In genomic region chr13:113653264-113654174, GRCh38 we compare ENCODE assay signal across 13 cellular contexts. TPM values are rescaled to one million over a fixed set of nuclear protein-coding genes. Genes with fewer than 3 reads are reported as not detected.
A peak's percentile ranks its signal among the peaks of the same experiment; 100 is the strongest.
DNase-seq lines count a peak whose midpoint lies in the region; ATAC-seq and TF ChIP-seq lines count a peak whose summit lies in the region.
"Had no signal": no experiment of that assay in that cellular context is flagged by ENCODE, and none has a peak within 500 bp of the region (broad histone marks: within the 10 kb centered on the region; RNA-seq: fewer than 3 reads in every experiment).

No MANE protein-coding gene starts in this region.

- H3K27me3 ChIP-seq in smooth muscle cell (ENCODE audit: low read depth), result no peaks in the 10 kb centered on the region

- H3K27ac ChIP-seq in smooth muscle cell (ENCODE audit: low read depth), result no peak overlapping the region

- WGBS in smooth muscle cell (ENCODE audit: low lambda C conversion rate), result 89% methylated on average over 24 of the region's 24 CpGs

- no peaks in the 10 kb centered on the region for H3K36me3 Mint-ChIP-seq in activated naive CD8-positive, alpha-beta T cell treated with anti-CD3 and anti-CD28 coated beads, Interleukin-2, amount 10 ng/mL, durations not matched to agents 7 days and 5 days
- H3K36me3 Mint-ChIP-seq in activated naive CD8-positive, alpha-beta T cell treated with anti-CD3 and anti-CD28 coated beads, Interleukin-2, amount 50 U/mL, for 24 hours (ENCODE audit: low read depth), result no peaks in the 10 kb centered on the region
- no peaks in the 10 kb centered on the region for H3K36me3 Mint-ChIP-seq in type B pancreatic cell

- no peak overlapping the region for H2AFZ ChIP-seq in smooth muscle cell (ENCODE audit: low read depth)

- no peaks in the 10 kb centered on the region for H3F3A ChIP-seq in smooth muscle cell (ENCODE audit: low read depth)

- H3K36me3 ChIP-seq in smooth muscle cell (ENCODE audit: low read depth), result no peaks in the 10 kb centered on the region

- H3K4me3 Mint-ChIP-seq in activated naive CD8-positive, alpha-beta T cell treated with anti-CD3 and anti-CD28 coated beads, Interleukin-2, amount 10 ng/mL, durations not matched to agents 7 days and 5 days, result no peak overlapping the region
- H3K4me3 Mint-ChIP-seq in activated naive CD8-positive, alpha-beta T cell treated with anti-CD3 and anti-CD28 coated beads, Interleukin-2, amount 50 U/mL, for 24 hours, result no peak overlapping the region
- no peak overlapping the region for H3K4me3 Mint-ChIP-seq in type B pancreatic cell
- H3K4me3 Mint-ChIP-seq: stimulated activated naive B cell treated with anti-CD40 and anti-IgM and Interleukin-4, amounts not matched to agents 10 μg/mL and 1 μg/mL and 100 μg/mL, for 72 hours had no signal

- H3K4me1 Mint-ChIP-seq in activated naive CD8-positive, alpha-beta T cell treated with anti-CD3 and anti-CD28 coated beads, Interleukin-2, amount 10 ng/mL, durations not matched to agents 7 days and 5 days, result no peaks in the 10 kb centered on the region
- H3K4me1 Mint-ChIP-seq in activated naive CD8-positive, alpha-beta T cell treated with anti-CD3 and anti-CD28 coated beads, Interleukin-2, amount 50 U/mL, for 24 hours, result peaks cover 9% of the 10 kb centered on the region
- peaks cover 9% of the 10 kb centered on the region for H3K4me1 Mint-ChIP-seq in type B pancreatic cell (ENCODE audit: unreplicated experiment)
- H3K4me1 Mint-ChIP-seq: stimulated activated naive B cell treated with anti-CD40 and anti-IgM and Interleukin-4, amounts not matched to agents 10 μg/mL and 1 μg/mL and 100 μg/mL, for 72 hours had no signal

- TF ChIP-seq CTCF in type B pancreatic cell (conservative IDR thresholded peaks at IDR 0.05) (no peak), smooth muscle cell (IDR thresholded peaks at IDR 0.05; ENCODE audit: borderline replicate concordance, insufficient read depth, poor library complexity, severe bottlenecking) (no peak)

- no peaks in the 10 kb centered on the region for H3K4me1 ChIP-seq in smooth muscle cell (ENCODE audit: low read depth)

- H3K27ac Mint-ChIP-seq in activated naive CD8-positive, alpha-beta T cell treated with anti-CD3 and anti-CD28 coated beads, Interleukin-2, amount 10 ng/mL, durations not matched to agents 7 days and 5 days, result no peak overlapping the region
- H3K27ac Mint-ChIP-seq in activated naive CD8-positive, alpha-beta T cell treated with anti-CD3 and anti-CD28 coated beads, Interleukin-2, amount 50 U/mL, for 24 hours, result no peak overlapping the region
- no peak overlapping the region for H3K27ac Mint-ChIP-seq in type B pancreatic cell
- H3K27ac Mint-ChIP-seq: stimulated activated naive B cell treated with anti-CD40 and anti-IgM and Interleukin-4, amounts not matched to agents 10 μg/mL and 1 μg/mL and 100 μg/mL, for 72 hours had no signal

- ATAC-seq in activated naive CD8-positive, alpha-beta T cell treated with anti-CD3 and anti-CD28 coated beads, Interleukin-2, amount 10 ng/mL, durations not matched to agents 7 days and 5 days (ENCODE audit: low read depth), result no peak
- no peak for ATAC-seq in activated naive CD8-positive, alpha-beta T cell treated with anti-CD3 and anti-CD28 coated beads, Interleukin-2, amount 50 U/mL, for 24 hours
- ATAC-seq in HG03460 (IDR thresholded peaks at IDR 0.05; ENCODE audit: unreplicated experiment), result no peak

- no peaks in the 10 kb centered on the region for H3K9me3 Mint-ChIP-seq in activated naive CD8-positive, alpha-beta T cell treated with anti-CD3 and anti-CD28 coated beads, Interleukin-2, amount 10 ng/mL, durations not matched to agents 7 days and 5 days
- no peaks in the 10 kb centered on the region for H3K9me3 Mint-ChIP-seq in activated naive CD8-positive, alpha-beta T cell treated with anti-CD3 and anti-CD28 coated beads, Interleukin-2, amount 50 U/mL, for 24 hours
- H3K9me3 Mint-ChIP-seq in type B pancreatic cell, result no peaks in the 10 kb centered on the region
- H3K9me3 Mint-ChIP-seq: stimulated activated naive B cell treated with anti-CD40 and anti-IgM and Interleukin-4, amounts not matched to agents 10 μg/mL and 1 μg/mL and 100 μg/mL, for 72 hours had no signal

- no peaks in the 10 kb centered on the region for H3K79me2 ChIP-seq in smooth muscle cell (ENCODE audit: low read depth)

- H3K4me3 ChIP-seq in smooth muscle cell, result no peak overlapping the region

- POLR2A ChIA-PET in activated naive CD8-positive, alpha-beta T cell treated with anti-CD3 and anti-CD28 coated beads, Interleukin-2, amount 10 ng/mL, durations not matched to agents 7 days and 5 days (lab: Charles Lee), result no interaction called here

- no peaks in the 10 kb centered on the region for H4K20me1 ChIP-seq in smooth muscle cell (ENCODE audit: low read depth)

- H3K27me3 Mint-ChIP-seq in activated naive CD8-positive, alpha-beta T cell treated with anti-CD3 and anti-CD28 coated beads, Interleukin-2, amount 10 ng/mL, durations not matched to agents 7 days and 5 days, result no peaks in the 10 kb centered on the region
- H3K27me3 Mint-ChIP-seq in activated naive CD8-positive, alpha-beta T cell treated with anti-CD3 and anti-CD28 coated beads, Interleukin-2, amount 50 U/mL, for 24 hours, result no peaks in the 10 kb centered on the region
- no peaks in the 10 kb centered on the region for H3K27me3 Mint-ChIP-seq in type B pancreatic cell
- H3K27me3 Mint-ChIP-seq: stimulated activated naive B cell treated with anti-CD40 and anti-IgM and Interleukin-4, amounts not matched to agents 10 μg/mL and 1 μg/mL and 100 μg/mL, for 72 hours had no signal

- no peak overlapping the region for H3K9ac ChIP-seq in smooth muscle cell (ENCODE audit: low read depth)

- peak; percentile 17 for DNase-seq in activated naive CD8-positive, alpha-beta T cell treated with anti-CD3 and anti-CD28 coated beads, Interleukin-2, amount 10 ng/mL, durations not matched to agents 7 days and 5 days
- no peak for DNase-seq in activated naive CD8-positive, alpha-beta T cell treated with anti-CD3 and anti-CD28 coated beads, Interleukin-2, amount 50 U/mL, for 24 hours
- peak; percentile 34 for DNase-seq in NCI-H2171 (lab: John Stamatoyannopoulos, UW)
- DNase-seq in glomerular visceral epithelial cell (ENCODE audit: extremely low spot score), result peak; percentile 40
- peak; percentile 64 for DNase-seq in type B pancreatic cell (ENCODE audit: extremely low spot score, unreplicated experiment)
- DNase-seq in SK-N-DZ (ENCODE audit: low spot score), result no peak
- DNase-seq in smooth muscle cell (lab: John Stamatoyannopoulos, UW; ENCODE audit: unreplicated experiment), result no peak
- DNase-seq: C1 segment of cervical spinal cord; NCI-H82; stimulated activated naive B cell treated with anti-CD40 and anti-IgM and Interleukin-4, amounts not matched to agents 10 μg/mL and 1 μg/mL and 100 μg/mL, for 72 hours; T-helper 9 cell had no signal

- H3K4me2 ChIP-seq in smooth muscle cell, result no peak overlapping the region

- H3K9me3 ChIP-seq in smooth muscle cell (replicated peaks; ENCODE audit: low read depth), result no peaks in the 10 kb centered on the region

RNA-seq across cellular contexts. Expression of gene ATP4B, which starts 4.5 kb away (rescaled TPM):
- total RNA-seq in activated naive CD8-positive, alpha-beta T cell treated with anti-CD3 and anti-CD28 coated beads, Interleukin-2, amount 10 ng/mL, durations not matched to agents 7 days and 5 days, result not detected
- total RNA-seq in type B pancreatic cell (ENCODE audit: low replicate concordance) (2.0 and 26.7 TPM in 2 replicates), smooth muscle cell (not detected in 2 replicates)
- not detected in 2 replicates for polyA plus RNA-seq in SK-N-DZ (2014; cell fraction: cytosol; rRNA removed)
- polyA plus RNA-seq in SK-N-DZ (2014; cell fraction: nucleus; rRNA removed), result not detected in 2 replicates
- polyA plus RNA-seq in smooth muscle cell, result not detected in 2 replicates
- total RNA-seq: cerebellum had no signal

RNA-seq across cellular contexts. Expression of gene GRK1, which starts 13.5 kb away (rescaled TPM):
- not detected for total RNA-seq in activated naive CD8-positive, alpha-beta T cell treated with anti-CD3 and anti-CD28 coated beads, Interleukin-2, amount 10 ng/mL, durations not matched to agents 7 days and 5 days
- total RNA-seq in type B pancreatic cell (ENCODE audit: low replicate concordance) (0.24 and 0.85 TPM in 2 replicates), smooth muscle cell (not detected in 2 replicates)
- polyA plus RNA-seq in SK-N-DZ (2014; cell fraction: cytosol; rRNA removed), result not detected in 2 replicates
- not detected in 2 replicates for polyA plus RNA-seq in SK-N-DZ (2014; cell fraction: nucleus; rRNA removed)
- polyA plus RNA-seq in smooth muscle cell, result not detected in 2 replicates

Comparison
In these comparisons a context has a peak if more than half of its experiments do, and no peak if none do; other contexts are left out.
1. DNase-seq: peak in activated naive CD8-positive, alpha-beta T cell treated with anti-CD3 and anti-CD28 coated beads, Interleukin-2, amount 10 ng/mL, durations not matched to agents 7 days and 5 days (single experiment), NCI-H2171 (single experiment), glomerular visceral epithelial cell (single experiment) and type B pancreatic cell (single experiment); none in activated naive CD8-positive, alpha-beta T cell treated with anti-CD3 and anti-CD28 coated beads, Interleukin-2, amount 50 U/mL, for 24 hours (single experiment), SK-N-DZ (single experiment) and smooth muscle cell (single experiment).